Comparison of ENCODE assay signal across 16 cellular contexts in the genomic region with DNA sequence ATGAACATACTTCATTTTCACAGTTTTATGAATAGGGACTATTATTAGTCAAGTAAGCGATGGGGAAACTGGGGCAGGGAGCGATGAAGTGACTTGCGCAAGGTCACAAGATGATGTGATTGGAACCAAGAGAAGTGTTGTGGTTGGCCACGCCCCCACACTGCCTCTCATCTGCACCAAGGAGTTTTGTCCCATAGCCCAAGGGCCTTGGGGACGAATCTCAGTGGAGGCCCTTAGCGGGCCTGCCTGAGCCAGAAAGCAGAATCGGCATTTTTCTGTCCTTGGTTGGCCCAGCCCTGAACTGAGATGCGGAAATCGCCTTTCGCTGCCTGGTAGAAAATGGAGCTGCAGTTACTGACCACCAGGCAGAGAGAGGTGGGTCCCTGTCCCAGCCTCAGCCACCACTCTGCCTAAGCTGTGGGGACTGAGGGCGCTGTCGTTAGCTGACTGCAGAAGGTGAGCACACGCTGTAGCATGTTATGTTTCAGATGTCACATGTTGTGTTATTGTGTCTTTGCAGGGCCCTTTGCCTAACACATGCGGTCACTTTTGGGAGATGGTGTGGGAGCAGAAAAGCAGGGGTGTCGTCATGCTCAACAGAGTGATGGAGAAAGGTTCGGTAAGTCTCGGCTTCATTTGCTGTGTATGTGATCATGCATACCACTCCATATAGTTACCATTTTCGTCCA. TPM values are rescaled to one million over a fixed set of nuclear protein-coding genes. Genes with fewer than 3 reads are reported as not detected.
DNase-seq lines count a peak whose midpoint lies in the region; ATAC-seq and TF ChIP-seq lines count a peak whose summit lies in the region.
"Had no signal": no experiment of that assay in that cellular context is flagged by ENCODE, and none has a peak within 500 bp of the region (broad histone marks: within the 10 kb centered on the region; RNA-seq: fewer than 3 reads in every experiment).

No MANE protein-coding gene starts in this region.

- POLR2A ChIA-PET in activated CD4-positive, alpha-beta memory T cell treated with anti-CD3 and anti-CD28 coated beads for 36 hours (lab: Charles Lee) = interaction anchor here (1.4 to 2.5 kb wide), 2 partner anchors 21 to 58 kb away, joined by 3 to 7 read pairs; partner anchors contain the start of gene PTPN1

- no peak overlapping the region for H3K18ac ChIP-seq in H9 (ENCODE audit: insufficient read length, low read depth, low read length)

- H3K4me1 Mint-ChIP-seq in activated naive CD4-positive, alpha-beta T cell treated with anti-CD3 and anti-CD28 coated beads, Interleukin-2, amount 50 U/mL, for 24 hours = peaks cover 83% of the 10 kb centered on the region
- peaks cover 0 to 2% of the 10 kb centered on the region in 2 experiments; a peak in 2 of 4 replicates for H3K4me1 Mint-ChIP-seq in H9
- peaks cover 90% of the 10 kb centered on the region for H3K4me1 Mint-ChIP-seq in activated CD4-positive, alpha-beta memory T cell treated with anti-CD3 and anti-CD28 coated beads for 36 hours (ENCODE audit: low read depth)
- H3K4me1 Mint-ChIP-seq in osteocyte (ENCODE audit: unreplicated experiment) = peaks cover 13% of the 10 kb centered on the region

- no peak overlapping the region for H3K4me2 ChIP-seq in H9 (ENCODE audit: insufficient read depth, insufficient read length, low read length)

- intact Hi-C loops in activated CD4-positive, alpha-beta memory T cell treated with anti-CD3 and anti-CD28 coated beads for 36 hours (cut with micrococcal nuclease) = no loop called here

- no peaks in the 10 kb centered on the region for H3K27me3 ChIP-seq in H9 (ENCODE audit: insufficient read depth, low read length)
- H3K27me3 ChIP-seq: ascending aorta had no signal

- peaks cover 24% of the 10 kb centered on the region for H3K36me3 Mint-ChIP-seq in activated naive CD4-positive, alpha-beta T cell treated with anti-CD3 and anti-CD28 coated beads, Interleukin-2, amount 50 U/mL, for 24 hours
- H3K36me3 Mint-ChIP-seq in H9 (ENCODE audit: insufficient read depth in 1 of 3, low read depth in 3 of 3) = peaks cover 1 to 35% (median 18%) of the 10 kb centered on the region in 3 experiments; a peak in 6 of 7 replicates
- H3K36me3 Mint-ChIP-seq in activated CD4-positive, alpha-beta memory T cell treated with anti-CD3 and anti-CD28 coated beads for 36 hours = peaks cover 70% of the 10 kb centered on the region
- peaks cover 26% of the 10 kb centered on the region for H3K36me3 Mint-ChIP-seq in osteocyte (ENCODE audit: unreplicated experiment)

- H4K91ac ChIP-seq in H9 (ENCODE audit: insufficient read length, low read depth, low read length) = no peak overlapping the region

- no peak overlapping the region for H3K56ac ChIP-seq in H9 (ENCODE audit: insufficient read length, low read depth, low read length)

- TF ChIP-seq CTCF in H9 (conservative IDR thresholded peaks at IDR 0.05) (no peak), osteocyte (IDR thresholded peaks at IDR 0.05) (no peak)

- no peaks in the 10 kb centered on the region for H3K9me3 ChIP-seq in H9 (ENCODE audit: control insufficient read depth, low read depth, low read length)
- H3K9me3 ChIP-seq: ascending aorta had no signal

- no CpG with 5 or more reads among the region's 18 CpGs for WGBS in H9 (ENCODE audit: extremely low coverage, insufficient read length, low lambda C conversion rate)

- H3K4me3 Mint-ChIP-seq in activated naive CD4-positive, alpha-beta T cell treated with anti-CD3 and anti-CD28 coated beads, Interleukin-2, amount 50 U/mL, for 24 hours = peak overlapping the region; percentile 13
- no peak overlapping the region for H3K4me3 Mint-ChIP-seq in H9
- no peak overlapping the region for H3K4me3 Mint-ChIP-seq in activated CD4-positive, alpha-beta memory T cell treated with anti-CD3 and anti-CD28 coated beads for 36 hours
- H3K4me3 Mint-ChIP-seq in osteocyte (ENCODE audit: unreplicated experiment) = no peak overlapping the region
- H3K4me3 Mint-ChIP-seq: HFFc6, neural crest cell had no signal

- H2BK15ac ChIP-seq in H9 (ENCODE audit: low read depth, low read length) = no peak overlapping the region

- H3K23ac ChIP-seq in H9 (ENCODE audit: insufficient read length, low read depth, low read length) = no peak overlapping the region

- no peak overlapping the region for H2AFZ ChIP-seq in H9 (ENCODE audit: low read length)

- no peaks in the 10 kb centered on the region for H3K23me2 ChIP-seq in H9 (ENCODE audit: insufficient read length, low read depth, low read length, poor library complexity, severe bottlenecking)

- no peak for ATAC-seq in HG03378 (IDR thresholded peaks at IDR 0.05; ENCODE audit: unreplicated experiment)

- H3K27me3 Mint-ChIP-seq in activated naive CD4-positive, alpha-beta T cell treated with anti-CD3 and anti-CD28 coated beads, Interleukin-2, amount 50 U/mL, for 24 hours = no peaks in the 10 kb centered on the region
- H3K27me3 Mint-ChIP-seq in H9 (ENCODE audit: low read depth) (no peaks in the 10 kb centered on the region), osteocyte (ENCODE audit: unreplicated experiment) (no peaks in the 10 kb centered on the region)
- no peaks in the 10 kb centered on the region for H3K27me3 Mint-ChIP-seq in activated CD4-positive, alpha-beta memory T cell treated with anti-CD3 and anti-CD28 coated beads for 36 hours

- no peaks in the 10 kb centered on the region for H3K4me1 ChIP-seq in H9 (ENCODE audit: insufficient read depth, low read length)

- H2BK20ac ChIP-seq in H9 (ENCODE audit: low read depth, low read length, poor library complexity, severe bottlenecking) = no peak overlapping the region

- DNase-seq in activated naive CD4-positive, alpha-beta T cell treated with Interleukin-2 at 50 U/mL for 16 hours = no peak
- DNase-seq in H9 (peak; percentile 25), osteocyte (ENCODE audit: extremely low spot score, unreplicated experiment) (peak; percentile 66), NOMO-1 treated with dmso at 0.1 percent for 144 hours (lab: John Stamatoyannopoulos, UW; ENCODE audit: unreplicated experiment) (no peak), A172 (ENCODE audit: low spot score) (no peak)
- DNase-seq in activated CD4-positive, alpha-beta memory T cell treated with anti-CD3 and anti-CD28 coated beads for 36 hours = peak; percentile 73
- DNase-seq: activated CD4-positive, CD25-positive, alpha-beta regulatory T cell; HFFc6; islet precursor cell; MM.1S; NCI-H1930; substantia nigra had no signal

- no peak overlapping the region for H2AK5ac ChIP-seq in H9 (ENCODE audit: insufficient read length, low read length)

- H4K20me1 ChIP-seq in H9 (ENCODE audit: control insufficient read depth, insufficient read depth, insufficient read length) = no peaks in the 10 kb centered on the region

- no peak overlapping the region for H4K8ac ChIP-seq in H9 (replicated peaks; ENCODE audit: insufficient read length, low read depth, low read length)

- H3T11ph ChIP-seq in H9 (ENCODE audit: low read length) = no peak overlapping the region

- H3K79me1 ChIP-seq in H9 (ENCODE audit: insufficient read depth, low read depth, low read length, poor library complexity, severe bottlenecking) = no peaks in the 10 kb centered on the region

- H2BK120ac ChIP-seq in H9 (ENCODE audit: low read depth, low read length, poor library complexity, severe bottlenecking) = no peak overlapping the region

- H3K9me3 Mint-ChIP-seq in activated naive CD4-positive, alpha-beta T cell treated with anti-CD3 and anti-CD28 coated beads, Interleukin-2, amount 50 U/mL, for 24 hours = no peaks in the 10 kb centered on the region
- H3K9me3 Mint-ChIP-seq in H9 (no peaks in the 10 kb centered on the region), osteocyte (ENCODE audit: unreplicated experiment) (no peaks in the 10 kb centered on the region)
- no peaks in the 10 kb centered on the region for H3K9me3 Mint-ChIP-seq in activated CD4-positive, alpha-beta memory T cell treated with anti-CD3 and anti-CD28 coated beads for 36 hours
- H3K9me3 Mint-ChIP-seq: HFFc6, neural crest cell had no signal

- CTCF ChIA-PET in activated CD4-positive, alpha-beta memory T cell treated with anti-CD3 and anti-CD28 coated beads for 36 hours (lab: Charles Lee) = interaction anchor here (0.6 kb wide), 1 partner anchor 10 kb away, joined by 3 read pairs; no protein-coding TSS in a partner anchor

- H3K79me2 ChIP-seq in H9 (ENCODE audit: insufficient read depth, low read length) = no peaks in the 10 kb centered on the region

- no peak overlapping the region for H3K14ac ChIP-seq in H9 (ENCODE audit: insufficient read depth, low read length)

- H3K27ac ChIP-seq in H9 (ENCODE audit: insufficient read length, low read depth, low read length) = no peak overlapping the region
- H3K27ac ChIP-seq: ascending aorta had no signal

- H3K4ac ChIP-seq in H9 (ENCODE audit: low read depth, low read length) = no peak overlapping the region

- H2BK5ac ChIP-seq in H9 (ENCODE audit: insufficient read length, low read length) = no peak overlapping the region

- no peak overlapping the region for H3K9ac ChIP-seq in H9 (ENCODE audit: extremely low read depth, insufficient read length, low read length)

- no peak overlapping the region for H2BK12ac ChIP-seq in H9 (ENCODE audit: insufficient read length, low read depth, low read length)

- H4K5ac ChIP-seq in H9 (ENCODE audit: insufficient read length, low read depth, low read length) = no peak overlapping the region

- H3K27ac Mint-ChIP-seq in activated naive CD4-positive, alpha-beta T cell treated with anti-CD3 and anti-CD28 coated beads, Interleukin-2, amount 50 U/mL, for 24 hours = peak overlapping the region; percentile 82
- H3K27ac Mint-ChIP-seq in H9 = no peak overlapping the region
- H3K27ac Mint-ChIP-seq in activated CD4-positive, alpha-beta memory T cell treated with anti-CD3 and anti-CD28 coated beads for 36 hours = peak overlapping the region; percentile 47
- no peak overlapping the region for H3K27ac Mint-ChIP-seq in osteocyte (ENCODE audit: unreplicated experiment)
- H3K27ac Mint-ChIP-seq: HFFc6 had no signal

RNA-seq across cellular contexts. Expression of gene PTPN1, which starts 57.8 kb away (rescaled TPM):
- total RNA-seq in H9 (2021) (30.8 and 30.9 TPM in 2 replicates), osteocyte (28.7 and 29.1 TPM in 2 replicates)
- total RNA-seq in activated CD4-positive, alpha-beta memory T cell treated with anti-CD3 and anti-CD28 coated beads for 36 hours = 10 to 100 TPM; 80.6 to 83.4 TPM
- total RNA-seq in A172 (2014; rRNA removed; shearing (Covaris generic)) = 56.9 and 60.6 TPM in 2 replicates

Comparison
In these comparisons a context has a peak if more than half of its experiments do, and no peak if none do; other contexts are left out.
1. H3K27ac Mint-ChIP-seq: peak in activated naive CD4-positive, alpha-beta T cell treated with anti-CD3 and anti-CD28 coated beads, Interleukin-2, amount 50 U/mL, for 24 hours (single experiment) and activated CD4-positive, alpha-beta memory T cell treated with anti-CD3 and anti-CD28 coated beads for 36 hours (single experiment); none in H9 (0 of 3) and osteocyte (single experiment).
2. DNase-seq: peak in H9 (single experiment), activated CD4-positive, alpha-beta memory T cell treated with anti-CD3 and anti-CD28 coated beads for 36 hours (single experiment) and osteocyte (single experiment); none in activated naive CD4-positive, alpha-beta T cell treated with Interleukin-2 at 50 U/mL for 16 hours (single experiment), NOMO-1 treated with dmso at 0.1 percent for 144 hours (single experiment) and A172 (single experiment).